In genomic region chr6:33091957-33092356, GRCh38 we compare ENCODE assay signal across 8 cellular contexts. TPM values are rescaled to one million over a fixed set of nuclear protein-coding genes. Genes with fewer than 3 reads are reported as not detected.
DNase-seq lines count a peak whose midpoint lies in the region; ATAC-seq, FAIRE-seq and TF ChIP-seq lines count a peak whose summit lies in the region.

No MANE protein-coding gene starts in this region.

- no peaks in the 10 kb centered on the region for H3K27me3 ChIP-seq in brain microvascular endothelial cell (replicated peaks)
- no peaks in the 10 kb centered on the region for H3K27me3 ChIP-seq in naive thymus-derived CD4-positive, alpha-beta T cell (ENCODE audit: control insufficient read depth in 2 of 2, insufficient read depth in 2 of 2, low read length in 2 of 2)

- no peak overlapping the region for H3K4me3 ChIP-seq in brain microvascular endothelial cell (ENCODE audit: low read depth, low read length)
- no peak overlapping the region for H3K4me3 ChIP-seq in naive thymus-derived CD4-positive, alpha-beta T cell (ENCODE audit: low read length)

- intact Hi-C loops in naive thymus-derived CD4-positive, alpha-beta T cell (cut with micrococcal nuclease) = loop anchor here (1.0 to 2.0 kb wide), 2 partner anchors 77 to 78 kb away; no protein-coding TSS in a partner anchor

- in situ Hi-C loops in brain microvascular endothelial cell (cut with HindIII; ENCODE audit: low pct_ligation_motif_present, low sequenced_read_pairs) = no loop called here

- CTCF ChIA-PET in naive thymus-derived CD4-positive, alpha-beta T cell (lab: Charles Lee) = no interaction called here

- no peaks in the 10 kb centered on the region for H3K9me3 ChIP-seq in naive thymus-derived CD4-positive, alpha-beta T cell (ENCODE audit: control insufficient read depth in 2 of 3, low read length in 3 of 3)

- no peaks in the 10 kb centered on the region for H3K4me1 ChIP-seq in naive thymus-derived CD4-positive, alpha-beta T cell (ENCODE audit: control insufficient read depth in 2 of 2, insufficient read depth in 2 of 2, low read length in 2 of 2)

- no peak overlapping the region for H3K4me3 Mint-ChIP-seq in naive thymus-derived CD4-positive, alpha-beta T cell

- H3K27ac Mint-ChIP-seq in naive thymus-derived CD4-positive, alpha-beta T cell = no peak overlapping the region

- peak; percentile 40 for DNase-seq in GM19238 (ENCODE audit: insufficient read length, low spot score)
- DNase-seq in T-helper 22 cell (ENCODE audit: low read depth) = peak; percentile 13
- DNase-seq in brain microvascular endothelial cell = no peak
- DNase-seq in naive thymus-derived CD4-positive, alpha-beta T cell = peak in 8 of 9 donors; percentile 13 to 55 (median 41)
- DNase-seq in glomerular visceral epithelial cell (ENCODE audit: extremely low spot score) = no peak
- DNase-seq in H54 (ENCODE audit: insufficient read length, low spot score) = no peak
- no peak for DNase-seq in NCI-H187 (lab: John Stamatoyannopoulos, UW)

- H3K27me3 Mint-ChIP-seq in naive thymus-derived CD4-positive, alpha-beta T cell = peaks cover 12 to 32% (median 18%) of the 10 kb centered on the region in 5 donors

- peak; percentile 55 for TF ChIP-seq CTCF in brain microvascular endothelial cell (IDR thresholded peaks at IDR 0.05; ENCODE audit: low read depth, low read length, missing control alignments)

- H3K36me3 Mint-ChIP-seq in naive thymus-derived CD4-positive, alpha-beta T cell = peaks cover 0 to 6% (median 0%) of the 10 kb centered on the region in 5 donors

- no peak for TF ChIP-seq POLR2A in H54 (IDR thresholded peaks at IDR 0.05; ENCODE audit: low read depth, low read length)

- no peak for FAIRE-seq in H54 (lab: Jason Lieb, UNC)

- H3K9me3 Mint-ChIP-seq in naive thymus-derived CD4-positive, alpha-beta T cell = peaks cover 0 to 12% (median 0%) of the 10 kb centered on the region in 11 donors

- peak; percentile 91 for ATAC-seq in naive thymus-derived CD4-positive, alpha-beta T cell
- no peak for ATAC-seq in GM21515 (IDR thresholded peaks at IDR 0.05; ENCODE audit: unreplicated experiment)

- POLR2A ChIA-PET in naive thymus-derived CD4-positive, alpha-beta T cell (lab: Charles Lee) = no interaction called here

- H3K4me1 Mint-ChIP-seq in naive thymus-derived CD4-positive, alpha-beta T cell = peaks cover 0 to 5% (median 0%) of the 10 kb centered on the region in 7 donors

- no peak overlapping the region for H3K27ac ChIP-seq in brain microvascular endothelial cell
- no peak overlapping the region for H3K27ac ChIP-seq in naive thymus-derived CD4-positive, alpha-beta T cell (ENCODE audit: low read depth, low read length)

- H3K36me3 ChIP-seq in brain microvascular endothelial cell (replicated peaks) = no peaks in the 10 kb centered on the region
- H3K36me3 ChIP-seq in naive thymus-derived CD4-positive, alpha-beta T cell (ENCODE audit: control insufficient read depth in 2 of 3, insufficient read depth in 3 of 3, low read length in 3 of 3) = peaks cover 0 to 7% (median 0%) of the 10 kb centered on the region in 3 experiments

RNA-seq across cellular contexts. Expression of gene HLA-DPB1, which starts 16.2 kb away (rescaled TPM):
- 100 to 1,000 TPM in 1 of 5 experiments, 10 to 100 TPM in 4; 13.7 to 308 (median 43.3) TPM for total RNA-seq in naive thymus-derived CD4-positive, alpha-beta T cell
- polyA plus RNA-seq in naive thymus-derived CD4-positive, alpha-beta T cell = 10 to 100 TPM; 24.9 to 87.6 TPM

RNA-seq across cellular contexts. Expression of gene HLA-DPA1, which starts 18.5 kb away (rescaled TPM):
- total RNA-seq in naive thymus-derived CD4-positive, alpha-beta T cell = 100 to 1,000 TPM in 2 of 5 experiments, 10 to 100 TPM in 3; 20.2 to 295 (median 45.6) TPM
- 10 to 100 TPM; 21.1 to 67.0 TPM for polyA plus RNA-seq in naive thymus-derived CD4-positive, alpha-beta T cell

Comparison
In these comparisons a context has a peak if more than half of its experiments do, and no peak if none do; other contexts are left out.
1. DNase-seq: peak in GM19238 (single experiment), T-helper 22 cell (single experiment) and naive thymus-derived CD4-positive, alpha-beta T cell (8 of 9); none in brain microvascular endothelial cell (single experiment), glomerular visceral epithelial cell (single experiment), H54 (single experiment) and NCI-H187 (0 of 2).